Comparison of ENCODE assay signal across 2 cellular contexts in the genomic region with DNA sequence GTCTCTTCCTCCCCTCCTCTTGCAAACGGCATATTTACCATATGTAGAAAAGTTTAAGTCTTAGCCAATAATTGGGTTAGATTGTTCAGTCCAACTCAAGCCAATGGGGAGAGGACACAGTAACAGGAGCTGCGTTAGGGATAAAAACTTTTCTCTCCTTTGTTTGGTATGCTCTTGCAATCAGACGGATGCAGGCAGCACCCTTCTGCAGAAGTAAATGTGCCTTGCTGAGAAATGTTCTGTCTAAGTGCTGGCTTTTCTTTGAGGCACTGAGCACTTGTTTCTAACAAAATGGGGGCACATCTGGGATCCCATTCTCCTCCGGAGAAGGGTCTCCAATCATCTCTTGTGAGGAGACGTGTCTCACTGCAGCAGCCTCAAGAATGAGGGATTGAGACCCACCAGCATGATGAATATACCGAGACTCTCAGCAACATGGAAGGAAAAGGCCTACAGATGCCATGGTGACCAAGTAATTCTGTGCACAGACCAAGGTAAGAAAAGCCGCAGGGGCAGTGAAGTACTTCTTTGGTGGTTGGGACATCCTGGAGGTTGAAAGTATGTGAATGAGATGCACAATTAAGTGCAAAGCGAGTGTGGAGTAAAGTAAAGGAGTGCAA.
A peak's percentile ranks its signal among the peaks of the same experiment; 100 is the strongest.
TF ChIP-seq lines count a peak whose summit lies in the region.

No MANE protein-coding gene starts in this region.

TF ChIP-seq in Ishikawa, 13 proteins besides CTCF, POLR2A, EP300 and RAD21:
- peak; percentile 43; the same call in 1 of the 2 replicates for TF ChIP-seq USF1 (IDR thresholded peaks at IDR 0.05)
- TF ChIP-seq EGR1 (IDR thresholded peaks at IDR 0.05): no peak
- no peak for TF ChIP-seq MAX (IDR thresholded peaks at IDR 0.05)
- TF ChIP-seq CREB1 (IDR thresholded peaks at IDR 0.05; ENCODE audit: low read depth): no peak
- no peak for TF ChIP-seq TEAD4 (IDR thresholded peaks at IDR 0.05)
- no peak for TF ChIP-seq YY1 (IDR thresholded peaks at IDR 0.05; ENCODE audit: low read depth)
- no peak for TF ChIP-seq CEBPB (IDR thresholded peaks at IDR 0.05)
- TF ChIP-seq ZBTB7A (IDR thresholded peaks at IDR 0.05; ENCODE audit: low read depth): no peak
- TF ChIP-seq TAF1 (IDR thresholded peaks at IDR 0.05; ENCODE audit: low read depth): no peak
- TF ChIP-seq, protein P1, sequence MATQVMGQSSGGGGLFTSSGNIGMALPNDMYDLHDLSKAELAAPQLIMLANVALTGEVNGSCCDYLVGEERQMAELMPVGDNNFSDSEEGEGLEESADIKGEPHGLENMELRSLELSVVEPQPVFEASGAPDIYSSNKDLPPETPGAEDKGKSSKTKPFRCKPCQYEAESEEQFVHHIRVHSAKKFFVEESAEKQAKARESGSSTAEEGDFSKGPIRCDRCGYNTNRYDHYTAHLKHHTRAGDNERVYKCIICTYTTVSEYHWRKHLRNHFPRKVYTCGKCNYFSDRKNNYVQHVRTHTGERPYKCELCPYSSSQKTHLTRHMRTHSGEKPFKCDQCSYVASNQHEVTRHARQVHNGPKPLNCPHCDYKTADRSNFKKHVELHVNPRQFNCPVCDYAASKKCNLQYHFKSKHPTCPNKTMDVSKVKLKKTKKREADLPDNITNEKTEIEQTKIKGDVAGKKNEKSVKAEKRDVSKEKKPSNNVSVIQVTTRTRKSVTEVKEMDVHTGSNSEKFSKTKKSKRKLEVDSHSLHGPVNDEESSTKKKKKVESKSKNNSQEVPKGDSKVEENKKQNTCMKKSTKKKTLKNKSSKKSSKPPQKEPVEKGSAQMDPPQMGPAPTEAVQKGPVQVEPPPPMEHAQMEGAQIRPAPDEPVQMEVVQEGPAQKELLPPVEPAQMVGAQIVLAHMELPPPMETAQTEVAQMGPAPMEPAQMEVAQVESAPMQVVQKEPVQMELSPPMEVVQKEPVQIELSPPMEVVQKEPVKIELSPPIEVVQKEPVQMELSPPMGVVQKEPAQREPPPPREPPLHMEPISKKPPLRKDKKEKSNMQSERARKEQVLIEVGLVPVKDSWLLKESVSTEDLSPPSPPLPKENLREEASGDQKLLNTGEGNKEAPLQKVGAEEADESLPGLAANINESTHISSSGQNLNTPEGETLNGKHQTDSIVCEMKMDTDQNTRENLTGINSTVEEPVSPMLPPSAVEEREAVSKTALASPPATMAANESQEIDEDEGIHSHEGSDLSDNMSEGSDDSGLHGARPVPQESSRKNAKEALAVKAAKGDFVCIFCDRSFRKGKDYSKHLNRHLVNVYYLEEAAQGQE (IDR thresholded peaks at IDR 0.05; ENCODE audit: low read depth): no peak
- TF ChIP-seq TCF12 (IDR thresholded peaks at IDR 0.05; ENCODE audit: low read depth): 0 out of 2 replicates have a peak, but pooled peaks have one; percentile 16
- no peak for TF ChIP-seq FOXM1 (IDR thresholded peaks at IDR 0.05; ENCODE audit: borderline replicate concordance, low read depth)
- TF ChIP-seq NFIC (IDR thresholded peaks at IDR 0.05): no peak

TF ChIP-seq in K562, 482 proteins besides CTCF, POLR2A, EP300 and RAD21:
- TF ChIP-seq ZNF280A (IDR thresholded peaks at IDR 0.05; ENCODE audit: low read depth, partially characterized antibody): peak; percentile 82
- no peak for TF ChIP-seq ZNF3 (CRISPR knock-in tag; IDR thresholded peaks at IDR 0.05)
- TF ChIP-seq SRSF7 (optimal IDR thresholded peaks at IDR 0.05; ENCODE audit: low read depth, low read length): no peak
- peak; percentile 81; the same call in 1 of the 2 replicates for TF ChIP-seq ZNF561 (CRISPR knock-in tag; conservative IDR thresholded peaks at IDR 0.05)
- TF ChIP-seq CBX3 (IDR thresholded peaks at IDR 0.05; ENCODE audit: borderline replicate concordance in 1 of 2, low read length in 2 of 2): peak in 1 of 2 experiments; percentile 95; a peak in 2 of 3 replicates
- TF ChIP-seq TRIM28 (IDR thresholded peaks at IDR 0.05): peak; percentile 69; the same call in 1 of the 2 replicates
- peak; percentile 92 for TF ChIP-seq CBX5 (IDR thresholded peaks at IDR 0.05; ENCODE audit: borderline replicate concordance, low read depth)
